ENCODE assay signal across 10 cellular contexts in the genomic region with DNA sequence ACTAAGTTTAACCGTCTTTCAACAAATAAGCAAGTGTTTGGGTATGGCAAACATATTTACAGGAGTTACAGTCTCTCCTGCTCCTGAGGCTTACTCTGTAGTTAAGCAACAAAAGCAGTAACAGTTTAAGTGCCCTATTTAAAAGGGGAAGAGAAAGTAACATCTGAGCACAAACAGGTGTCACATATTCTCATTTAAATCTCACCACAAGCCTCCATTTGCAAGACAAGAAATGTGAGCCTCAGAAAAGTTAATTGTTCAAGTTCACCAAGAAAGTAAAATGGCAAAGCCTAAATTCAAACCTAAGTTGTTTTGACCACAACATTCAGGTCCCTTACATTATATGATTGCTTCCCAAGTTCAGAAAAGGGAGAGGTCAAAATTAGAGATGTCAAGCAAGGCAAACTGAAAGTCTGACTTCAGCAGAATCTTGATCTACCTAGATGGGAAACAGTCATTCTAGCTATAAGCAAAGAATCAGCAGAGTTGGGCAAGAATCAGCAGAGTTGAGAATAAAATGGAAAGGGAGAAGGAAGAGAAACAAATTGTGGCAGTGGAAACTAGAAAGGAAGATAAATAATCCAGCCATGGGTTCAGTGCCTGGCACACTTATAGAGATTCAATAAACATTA.
DNase-seq lines count a peak whose midpoint lies in the region; ATAC-seq and TF ChIP-seq lines count a peak whose summit lies in the region.
"Had no signal": no experiment of that assay in that cellular context is flagged by ENCODE, and none has a peak within 500 bp of the region (broad histone marks: within the 10 kb centered on the region; RNA-seq: fewer than 3 reads in every experiment).

No MANE protein-coding gene starts in this region.

- no peak overlapping the region for H3K18ac ChIP-seq in IMR-90 (ENCODE audit: low read depth, low read length)
- no peak overlapping the region for H3K18ac ChIP-seq in mesendoderm (ENCODE audit: low read length)

- no peak overlapping the region for H4K91ac ChIP-seq in IMR-90 (ENCODE audit: insufficient read depth, low read depth, low read length)

- BruUV-seq in IMR-90 (replicated peaks; lab: Mats Ljungman, UMichigan): no TSS peak

- CTCF ChIA-PET in IMR-90 (lab: Yijun Ruan, JAX): no interaction called here

- WGBS in IMR-90 (ENCODE audit: extremely low coverage in 2 of 2, insufficient read length in 1 of 2), 2 experiments: no CpG with 5 or more reads among the region's 1 CpG
- WGBS in mesendoderm (ENCODE audit: extremely low coverage, insufficient coverage, low lambda C conversion rate): no CpG with 5 or more reads among the region's 1 CpG

- in situ Hi-C loops in IMR-90 (cut with MboI; ENCODE audit: low sequenced_read_pairs): no loop called here
- in situ Hi-C loops in G401 (cut with HindIII; ENCODE audit: low sequenced_read_pairs): no loop called here

- POLR2A ChIA-PET in IMR-90 (lab: Charles Lee; ENCODE audit: unreplicated experiment): no interaction called here

- H3K9ac ChIP-seq in IMR-90 (ENCODE audit: low read depth, low read length) (no peak overlapping the region), mesendoderm (ENCODE audit: low read length) (no peak overlapping the region)

- no peaks in the 10 kb centered on the region for H3K79me2 ChIP-seq in mesendoderm (ENCODE audit: control insufficient read depth, insufficient read depth, low read length)

- no peak overlapping the region for H2BK120ac ChIP-seq in IMR-90 (ENCODE audit: low read depth, low read length)
- no peak overlapping the region for H2BK120ac ChIP-seq in mesendoderm (ENCODE audit: low read depth, low read length)

- DNase-seq in IMR-90: no peak
- DNase-seq in iPS-NIHi11 (ENCODE audit: low spot score): peak; percentile 19
- no peak for DNase-seq in COLO829 (ENCODE audit: low spot score)
- DNase-seq in activated T-cell treated with anti-CD3 and anti-CD28 coated beads, Interleukin-2, amount 50 U/mL, for 1 hour: no peak
- DNase-seq in mesendoderm: no peak
- DNase-seq in G401 (ENCODE audit: low spot score): no peak
- DNase-seq: NCI-H1105 treated with DMSO at 0.1 percent for 48 hours, right cardiac atrium had no signal

- intact Hi-C loops in IMR-90 (cut with micrococcal nuclease): loop anchor here (5.0 kb wide), 2 partner anchors 38 to 77 kb away; no protein-coding TSS in a partner anchor

- no peak overlapping the region for H2BK20ac ChIP-seq in IMR-90 (ENCODE audit: low read depth, low read length)

- H3K4me3 ChIP-seq in IMR-90 (ENCODE audit: insufficient read depth, low read depth, low read length) (no peak overlapping the region), mesendoderm (ENCODE audit: low read length) (no peak overlapping the region)

- H3K36me3 ChIP-seq in IMR-90 (ENCODE audit: control insufficient read depth, insufficient read depth, low read length) (no peaks in the 10 kb centered on the region), mesendoderm (ENCODE audit: control insufficient read depth, insufficient read depth, low read length) (no peaks in the 10 kb centered on the region)

- H3K9me3 ChIP-seq in IMR-90 (ENCODE audit: control insufficient read depth, insufficient read depth, low read length): no peaks in the 10 kb centered on the region

- no peak for TF ChIP-seq CTCF in IMR-90 (conservative IDR thresholded peaks at IDR 0.05; ENCODE audit: low read depth, low read length)

- no peak overlapping the region for H2AFZ ChIP-seq in IMR-90 (replicated peaks; ENCODE audit: low read length, poor library complexity)

- H3K4me1 ChIP-seq in IMR-90 (ENCODE audit: control insufficient read depth, insufficient read depth, low read length) (no peaks in the 10 kb centered on the region), mesendoderm (ENCODE audit: control insufficient read depth, low read depth, low read length) (no peaks in the 10 kb centered on the region)

- H2BK15ac ChIP-seq in IMR-90 (ENCODE audit: low read depth, low read length) (no peak overlapping the region), mesendoderm (replicated peaks; ENCODE audit: low read depth) (no peak overlapping the region)

- H3K4ac ChIP-seq in IMR-90 (ENCODE audit: low read depth, low read length) (no peak overlapping the region), mesendoderm (ENCODE audit: low read depth, low read length) (no peak overlapping the region)

- no peak overlapping the region for H4K5ac ChIP-seq in IMR-90 (ENCODE audit: low read depth, low read length)
- H4K5ac ChIP-seq in mesendoderm (ENCODE audit: low read length): no peak overlapping the region

- no peaks in the 10 kb centered on the region for H4K20me1 ChIP-seq in IMR-90 (ENCODE audit: insufficient read depth, low read length)

- no peak for TF ChIP-seq RAD21 in IMR-90 (IDR thresholded peaks at IDR 0.05; ENCODE audit: low read length)

- peak; percentile 85 for ATAC-seq in GM19025 (IDR thresholded peaks at IDR 0.05; ENCODE audit: low read depth, unreplicated experiment)
- ATAC-seq in HG02759 (IDR thresholded peaks at IDR 0.05; ENCODE audit: unreplicated experiment): peak; percentile 93
- no peak for ATAC-seq in IMR-90 (ENCODE audit: low read depth)
- ATAC-seq: right cardiac atrium had no signal

- H3K79me1 ChIP-seq in IMR-90 (ENCODE audit: low read depth in 1 of 2, low read length in 2 of 2) (no peaks in the 10 kb centered on the region), mesendoderm (ENCODE audit: low read length) (no peaks in the 10 kb centered on the region)

- H4K8ac ChIP-seq in IMR-90 (ENCODE audit: low read depth in 2 of 2, low read length in 2 of 2): no peak overlapping the region
- no peak overlapping the region for H4K8ac ChIP-seq in mesendoderm (ENCODE audit: low read depth, low read length)

- no peak overlapping the region for H2AK9ac ChIP-seq in IMR-90 (replicated peaks; ENCODE audit: low read depth, low read length, poor library complexity)

- no peak overlapping the region for H2AK5ac ChIP-seq in IMR-90 (ENCODE audit: low read depth, low read length)
- no peak overlapping the region for H2AK5ac ChIP-seq in mesendoderm (ENCODE audit: low read length)

- H3K27me3 ChIP-seq in IMR-90 (ENCODE audit: control insufficient read depth, insufficient read depth, low read length): no peaks in the 10 kb centered on the region
- H3K27me3 ChIP-seq in mesendoderm (ENCODE audit: insufficient read depth, low read length, poor library complexity): no peaks in the 10 kb centered on the region

- H3K27ac ChIP-seq in IMR-90 (ENCODE audit: insufficient read depth, low read length): no peak overlapping the region
- H3K27ac ChIP-seq in mesendoderm (ENCODE audit: low read depth, low read length): no peak overlapping the region

- no peaks in the 10 kb centered on the region; the same call in 1 of the 2 replicates for H3K9me1 ChIP-seq in IMR-90 (ENCODE audit: insufficient read depth, low read length)

- dilution Hi-C loops in IMR-90 (cut with HindIII; ENCODE audit: low sequenced_read_pairs, unreplicated experiment): no loop called here

- H3K4me2 ChIP-seq in IMR-90 (ENCODE audit: low read depth, low read length) (no peak overlapping the region), mesendoderm (ENCODE audit: low read length) (no peak overlapping the region)

- H2BK5ac ChIP-seq in IMR-90 (ENCODE audit: low read depth, low read length, poor library complexity, severe bottlenecking): no peak overlapping the region
- no peak overlapping the region for H2BK5ac ChIP-seq in mesendoderm (ENCODE audit: low read length)

- H3K14ac ChIP-seq in IMR-90 (replicated peaks; ENCODE audit: low read depth, low read length): no peak overlapping the region

- H3K56ac ChIP-seq in IMR-90 (ENCODE audit: extremely low read depth, insufficient read depth, low read length) (no peak overlapping the region), mesendoderm (ENCODE audit: low read length) (no peak overlapping the region)

- TF ChIP-seq POLR2A in IMR-90 (IDR thresholded peaks at IDR 0.05; ENCODE audit: low read depth, low read length): no peak

- H3K23ac ChIP-seq in IMR-90 (ENCODE audit: low read depth, low read length): 0 out of 2 replicates have a peak overlapping the region, but pooled peaks have one; percentile 16
- H3K23ac ChIP-seq in mesendoderm (ENCODE audit: low read length): no peak overlapping the region

TF ChIP-seq in IMR-90, 13 proteins besides CTCF, POLR2A, EP300 and RAD21:
- no peak for TF ChIP-seq MAFK (IDR thresholded peaks at IDR 0.05; ENCODE audit: low read depth, low read length)
- no peak for TF ChIP-seq NFE2L2 (IDR thresholded peaks at IDR 0.05; ENCODE audit: low read depth, low read length)
- TF ChIP-seq, protein P1, sequence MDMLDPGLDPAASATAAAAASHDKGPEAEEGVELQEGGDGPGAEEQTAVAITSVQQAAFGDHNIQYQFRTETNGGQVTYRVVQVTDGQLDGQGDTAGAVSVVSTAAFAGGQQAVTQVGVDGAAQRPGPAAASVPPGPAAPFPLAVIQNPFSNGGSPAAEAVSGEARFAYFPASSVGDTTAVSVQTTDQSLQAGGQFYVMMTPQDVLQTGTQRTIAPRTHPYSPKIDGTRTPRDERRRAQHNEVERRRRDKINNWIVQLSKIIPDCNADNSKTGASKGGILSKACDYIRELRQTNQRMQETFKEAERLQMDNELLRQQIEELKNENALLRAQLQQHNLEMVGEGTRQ (IDR thresholded peaks at IDR 0.05; ENCODE audit: low read depth, low read length): no peak
- no peak for TF ChIP-seq FOS (IDR thresholded peaks at IDR 0.05; ENCODE audit: low read depth, low read length)
- no peak for TF ChIP-seq SMC3 (IDR thresholded peaks at IDR 0.05; ENCODE audit: low read depth, low read length)
- TF ChIP-seq RCOR1 (IDR thresholded peaks at IDR 0.05; ENCODE audit: insufficient replicate concordance, low read length): no peak
- TF ChIP-seq MAZ (IDR thresholded peaks at IDR 0.05; ENCODE audit: borderline replicate concordance, low read depth, low read length): no peak
- TF ChIP-seq BHLHE40 (IDR thresholded peaks at IDR 0.05; ENCODE audit: low read depth, low read length): no peak
